Comparison of ENCODE assay signal across 15 cellular contexts in the genomic region with DNA sequence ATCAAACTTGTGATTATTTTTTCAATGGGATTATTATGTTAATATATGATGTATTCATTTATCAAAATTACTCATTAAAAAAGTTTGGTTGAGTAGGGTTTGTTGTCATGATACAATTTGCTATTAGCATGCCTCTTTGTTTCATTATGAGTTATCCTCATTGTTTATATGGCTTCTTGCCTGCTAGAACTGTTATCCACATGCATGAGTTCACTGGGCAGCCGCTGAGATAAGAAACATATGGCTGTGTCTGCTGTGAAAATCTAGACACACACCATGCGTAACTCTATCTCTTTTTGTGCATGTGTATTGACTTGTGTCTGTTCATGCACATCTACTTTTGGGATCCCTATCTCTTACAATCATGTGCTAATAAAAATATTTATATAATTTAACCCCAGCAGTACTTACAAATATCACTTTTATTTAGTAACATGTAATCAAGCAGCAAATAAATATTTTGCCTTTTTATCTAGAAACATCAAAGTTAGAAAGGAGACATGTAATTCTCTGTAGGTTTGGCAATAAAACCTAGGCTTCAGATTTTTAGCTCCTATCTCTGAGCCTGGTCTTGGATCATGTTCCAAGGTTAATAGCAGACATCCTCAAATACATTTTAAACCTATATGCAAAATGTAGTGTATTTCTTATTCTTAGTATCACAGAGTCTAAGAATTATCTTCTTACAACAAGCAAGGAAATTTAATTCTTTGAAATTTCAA. TPM values are rescaled to one million over a fixed set of nuclear protein-coding genes. Genes with fewer than 3 reads are reported as not detected.
DNase-seq lines count a peak whose midpoint lies in the region; FAIRE-seq and TF ChIP-seq lines count a peak whose summit lies in the region.
"Had no signal": no experiment of that assay in that cellular context is flagged by ENCODE, and none has a peak within 500 bp of the region (broad histone marks: within the 10 kb centered on the region; RNA-seq: fewer than 3 reads in every experiment).

No MANE protein-coding gene starts in this region.

- CTCF ChIA-PET in HEK293 (lab: Yijun Ruan, JAX): interaction anchor here (0.7 kb wide), 1 partner anchor 119 kb away, joined by 4 read pairs; no protein-coding TSS in a partner anchor

- POLR2A ChIA-PET in HEK293 (lab: Yijun Ruan, JAX): no interaction called here

- DNase-seq in AG09319 (ENCODE audit: extremely low read depth, low read depth) (peak; percentile 58), SK-N-DZ (ENCODE audit: low spot score) (peak; percentile 70), fibroblast of peridontal ligament (ENCODE audit: extremely low read depth) (peak; percentile 73), inferior parietal cortex (ENCODE audit: extremely low spot score) (no peak), D721Med (ENCODE audit: insufficient read length, low spot score) (no peak), cerebellar nuclear complex (lab: John Stamatoyannopoulos, UW) (no peak), T-helper 1 cell (no peak)
- DNase-seq: activated B cell treated with CpG ODN at 0.5 μM for 24 hours; activated CD8-positive, alpha-beta memory T cell treated with anti-CD3 and anti-CD28 coated beads, Interleukin-2, amount 10 ng/mL, durations not matched to agents 7 days and 5 days; activated naive CD4-positive, alpha-beta T cell; AML-193; PC-3 had no signal

- H3K9me3 ChIP-seq in HEK293 (ENCODE audit: control insufficient read depth, insufficient read depth, low read depth, low read length): no peaks in the 10 kb centered on the region
- H3K9me3 ChIP-seq: HAP-1 had no signal

- no peak overlapping the region for H3K4me3 ChIP-seq in HEK293 (ENCODE audit: low read depth, low read length)
- H3K4me3 ChIP-seq: cardiac muscle cell, HAP-1 had no signal

- no peaks in the 10 kb centered on the region for H3K4me1 ChIP-seq in HEK293 (ENCODE audit: control insufficient read depth, insufficient read depth, low read length)
- H3K4me1 ChIP-seq: HAP-1 had no signal

- H3K27ac ChIP-seq in HEK293 (ENCODE audit: extremely low read depth, low read depth, low read length): no peak overlapping the region
- H3K27ac ChIP-seq: cardiac muscle cell had no signal

- no peak for FAIRE-seq in D721Med (lab: Jason Lieb, UNC)

- no peaks in the 10 kb centered on the region for H3K36me3 ChIP-seq in HEK293 (ENCODE audit: control insufficient read depth in 2 of 2, insufficient read depth in 1 of 2, low read length in 2 of 2)
- H3K36me3 ChIP-seq: cardiac muscle cell, HAP-1 had no signal

- TF ChIP-seq CTCF in AG09319 (IDR thresholded peaks at IDR 0.05; ENCODE audit: low read depth, low read length): no peak
- no peak for TF ChIP-seq CTCF in HEK293 (tag by site-specific recombination; IDR thresholded peaks at IDR 0.05)
- no peak for TF ChIP-seq CTCF in D721Med (IDR thresholded peaks at IDR 0.05; ENCODE audit: insufficient read depth, missing control alignments)

TF ChIP-seq in HEK293, 187 proteins besides CTCF, POLR2A, EP300 and RAD21 (continues in another document):
- TF ChIP-seq ZNF692 (tag by site-specific recombination; IDR thresholded peaks at IDR 0.05): no peak
- TF ChIP-seq, protein P1, sequence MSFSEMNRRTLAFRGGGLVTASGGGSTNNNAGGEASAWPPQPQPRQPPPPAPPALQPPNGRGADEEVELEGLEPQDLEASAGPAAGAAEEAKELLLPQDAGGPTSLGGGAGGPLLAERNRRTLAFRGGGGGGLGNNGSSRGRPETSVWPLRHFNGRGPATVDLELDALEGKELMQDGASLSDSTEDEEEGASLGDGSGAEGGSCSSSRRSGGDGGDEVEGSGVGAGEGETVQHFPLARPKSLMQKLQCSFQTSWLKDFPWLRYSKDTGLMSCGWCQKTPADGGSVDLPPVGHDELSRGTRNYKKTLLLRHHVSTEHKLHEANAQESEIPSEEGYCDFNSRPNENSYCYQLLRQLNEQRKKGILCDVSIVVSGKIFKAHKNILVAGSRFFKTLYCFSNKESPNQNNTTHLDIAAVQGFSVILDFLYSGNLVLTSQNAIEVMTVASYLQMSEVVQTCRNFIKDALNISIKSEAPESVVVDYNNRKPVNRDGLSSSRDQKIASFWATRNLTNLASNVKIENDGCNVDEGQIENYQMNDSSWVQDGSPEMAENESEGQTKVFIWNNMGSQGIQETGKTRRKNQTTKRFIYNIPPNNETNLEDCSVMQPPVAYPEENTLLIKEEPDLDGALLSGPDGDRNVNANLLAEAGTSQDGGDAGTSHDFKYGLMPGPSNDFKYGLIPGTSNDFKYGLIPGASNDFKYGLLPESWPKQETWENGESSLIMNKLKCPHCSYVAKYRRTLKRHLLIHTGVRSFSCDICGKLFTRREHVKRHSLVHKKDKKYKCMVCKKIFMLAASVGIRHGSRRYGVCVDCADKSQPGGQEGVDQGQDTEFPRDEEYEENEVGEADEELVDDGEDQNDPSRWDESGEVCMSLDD (tag by site-specific recombination; IDR thresholded peaks at IDR 0.05): no peak
- no peak for TF ChIP-seq ZNF302 (tag by site-specific recombination; IDR thresholded peaks at IDR 0.05; ENCODE audit: low read depth)
- peak; percentile 8; the same call in 1 of the 2 replicates for TF ChIP-seq TCF7L2 (IDR thresholded peaks at IDR 0.05; ENCODE audit: borderline replicate concordance, low read depth, low read length)
- no peak for TF ChIP-seq ZNF121 (tag by site-specific recombination; IDR thresholded peaks at IDR 0.05)
- TF ChIP-seq ZNF473 (tag by site-specific recombination; IDR thresholded peaks at IDR 0.05): no peak
- TF ChIP-seq, protein P2, sequence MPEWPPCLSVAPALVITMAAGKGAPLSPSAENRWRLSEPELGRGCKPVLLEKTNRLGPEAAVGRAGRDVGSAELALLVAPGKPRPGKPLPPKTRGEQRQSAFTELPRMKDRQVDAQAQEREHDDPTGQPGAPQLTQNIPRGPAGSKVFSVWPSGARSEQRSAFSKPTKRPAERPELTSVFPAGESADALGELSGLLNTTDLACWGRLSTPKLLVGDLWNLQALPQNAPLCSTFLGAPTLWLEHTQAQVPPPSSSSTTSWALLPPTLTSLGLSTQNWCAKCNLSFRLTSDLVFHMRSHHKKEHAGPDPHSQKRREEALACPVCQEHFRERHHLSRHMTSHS (tag by site-specific recombination; IDR thresholded peaks at IDR 0.05): no peak
- no peak for TF ChIP-seq ZNF184 (tag by site-specific recombination; IDR thresholded peaks at IDR 0.05)
- TF ChIP-seq FEZF1 (tag by site-specific recombination; IDR thresholded peaks at IDR 0.05): 0 out of 2 replicates have a peak, but pooled peaks have one; percentile 10
- TF ChIP-seq, protein P3, sequence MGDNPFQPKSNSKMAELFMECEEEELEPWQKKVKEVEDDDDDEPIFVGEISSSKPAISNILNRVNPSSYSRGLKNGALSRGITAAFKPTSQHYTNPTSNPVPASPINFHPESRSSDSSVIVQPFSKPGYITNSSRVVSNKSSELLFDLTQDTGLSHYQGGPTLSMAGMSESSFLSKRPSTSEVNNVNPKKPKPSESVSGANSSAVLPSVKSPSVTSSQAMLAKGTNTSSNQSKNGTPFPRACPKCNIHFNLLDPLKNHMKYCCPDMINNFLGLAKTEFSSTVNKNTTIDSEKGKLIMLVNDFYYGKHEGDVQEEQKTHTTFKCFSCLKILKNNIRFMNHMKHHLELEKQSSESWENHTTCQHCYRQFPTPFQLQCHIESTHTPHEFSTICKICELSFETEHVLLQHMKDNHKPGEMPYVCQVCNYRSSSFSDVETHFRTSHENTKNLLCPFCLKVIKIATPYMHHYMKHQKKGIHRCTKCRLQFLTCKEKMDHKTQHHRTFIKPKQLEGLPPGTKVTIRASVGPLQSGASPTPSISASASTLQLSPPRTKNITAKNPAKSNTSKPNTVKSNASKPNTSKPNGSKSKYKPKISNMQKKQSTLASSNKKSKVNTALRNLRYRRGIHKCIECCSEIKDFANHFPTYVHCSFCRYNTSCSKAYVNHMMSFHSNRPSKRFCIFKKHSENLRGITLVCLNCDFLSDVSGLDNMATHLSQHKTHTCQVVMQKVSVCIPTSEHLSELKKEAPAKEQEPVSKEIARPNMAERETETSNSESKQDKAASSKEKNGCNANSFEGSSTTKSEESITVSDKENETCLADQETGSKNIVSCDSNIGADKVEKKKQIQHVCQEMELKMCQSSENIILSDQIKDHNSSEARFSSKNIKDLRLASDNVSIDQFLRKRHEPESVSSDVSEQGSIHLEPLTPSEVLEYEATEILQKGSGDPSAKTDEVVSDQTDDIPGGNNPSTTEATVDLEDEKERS (tag by site-specific recombination; IDR thresholded peaks at IDR 0.05): no peak
- peak; percentile 29; the same call in 1 of the 2 replicates for TF ChIP-seq TRIM28 (IDR thresholded peaks at IDR 0.05; ENCODE audit: borderline replicate concordance, low read length)
- TF ChIP-seq ZNF354C (tag by site-specific recombination; IDR thresholded peaks at IDR 0.05; ENCODE audit: borderline replicate concordance, low read depth): no peak
- TF ChIP-seq, protein P4, sequence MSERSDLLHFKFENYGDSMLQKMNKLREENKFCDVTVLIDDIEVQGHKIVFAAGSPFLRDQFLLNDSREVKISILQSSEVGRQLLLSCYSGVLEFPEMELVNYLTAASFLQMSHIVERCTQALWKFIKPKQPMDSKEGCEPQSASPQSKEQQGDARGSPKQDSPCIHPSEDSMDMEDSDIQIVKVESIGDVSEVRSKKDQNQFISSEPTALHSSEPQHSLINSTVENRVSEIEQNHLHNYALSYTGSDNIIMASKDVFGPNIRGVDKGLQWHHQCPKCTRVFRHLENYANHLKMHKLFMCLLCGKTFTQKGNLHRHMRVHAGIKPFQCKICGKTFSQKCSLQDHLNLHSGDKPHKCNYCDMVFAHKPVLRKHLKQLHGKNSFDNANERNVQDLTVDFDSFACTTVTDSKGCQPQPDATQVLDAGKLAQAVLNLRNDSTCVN (tag by site-specific recombination; optimal IDR thresholded peaks at IDR 0.05): no peak

RNA-seq across cellular contexts. Expression of gene KLF12, which starts 11.2 kb away (rescaled TPM):
- polyA plus RNA-seq in SK-N-DZ (2014; cell fraction: cytosol; rRNA removed): 10.6 and 11.9 TPM in 2 replicates
- polyA plus RNA-seq in SK-N-DZ (2014; cell fraction: nucleus; rRNA removed): 16.4 and 19.8 TPM in 2 replicates

Comparison
In these comparisons a context has a peak if more than half of its experiments do, and no peak if none do; other contexts are left out.
1. DNase-seq: peak in AG09319 (single experiment), SK-N-DZ (single experiment) and fibroblast of peridontal ligament (single experiment); none in inferior parietal cortex (single experiment), D721Med (single experiment), cerebellar nuclear complex (0 of 2) and T-helper 1 cell (0 of 5).